19 cellular contexts compared by ENCODE assay signal in the genomic region with DNA sequence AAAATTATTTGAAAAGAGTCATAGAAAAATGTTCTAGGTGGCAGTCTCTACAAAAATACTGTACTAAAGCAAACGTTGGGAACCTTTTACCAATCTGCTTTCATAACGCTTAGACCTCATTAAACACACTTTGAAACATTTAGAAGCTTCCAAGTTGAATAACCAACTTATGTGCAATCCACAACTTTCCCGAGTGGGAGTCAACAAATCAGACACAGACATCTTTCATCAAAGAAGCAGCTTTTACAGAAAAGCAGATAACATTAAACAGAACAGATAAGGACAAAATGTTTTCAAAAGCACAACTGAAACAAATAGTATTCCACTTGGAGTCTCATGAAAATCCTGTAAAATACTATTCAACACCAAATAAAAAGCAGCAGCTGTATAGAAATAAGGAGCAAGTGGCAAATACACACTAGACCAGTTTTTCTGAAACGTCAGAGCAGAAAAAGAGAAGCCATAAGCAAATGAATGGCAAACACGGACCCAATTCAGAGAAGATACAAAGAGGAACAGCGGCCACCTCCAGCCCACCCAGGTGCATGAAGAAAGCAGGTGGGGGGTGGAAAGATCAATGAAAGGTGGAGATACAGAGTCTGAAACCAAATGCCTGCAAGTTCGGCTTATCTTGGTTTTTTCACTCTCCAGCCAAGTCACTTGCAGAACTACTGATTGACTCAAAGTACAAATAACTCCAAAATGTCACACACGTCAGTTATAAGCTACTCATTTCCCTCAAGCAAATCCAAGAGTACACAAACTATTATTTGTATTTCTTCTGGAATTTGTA. TPM values are rescaled to one million over a fixed set of nuclear protein-coding genes. Genes with fewer than 3 reads are reported as not detected.
A peak's percentile ranks its signal among the peaks of the same experiment; 100 is the strongest.
DNase-seq lines count a peak whose midpoint lies in the region; FAIRE-seq and TF ChIP-seq lines count a peak whose summit lies in the region.
"Had no signal": no experiment of that assay in that cellular context is flagged by ENCODE, and none has a peak within 500 bp of the region (broad histone marks: within the 10 kb centered on the region; RNA-seq: fewer than 3 reads in every experiment).

No MANE protein-coding gene starts in this region.

- H3K27me3 Mint-ChIP-seq in Caco-2 (ENCODE audit: insufficient read depth, unreplicated experiment) (no peaks in the 10 kb centered on the region), neural progenitor cell (ENCODE audit: insufficient read depth, low read depth) (no peaks in the 10 kb centered on the region)
- H3K27me3 Mint-ChIP-seq in activated T-helper 2 cell treated with anti-CD3 and anti-CD28 coated beads, Interferon-gamma antibody, Interleukin-2, Interleukin-4, amounts not matched to agents 10 μg/mL and 5 μg/mL and 100 μg/mL, durations not matched to agents 14 hours and 24 hours and 36 hours (ENCODE audit: low read depth) = no peaks in the 10 kb centered on the region
- H3K27me3 Mint-ChIP-seq: CD4-positive, CD25-positive, alpha-beta regulatory T cell had no signal

- H3F3A ChIP-seq in neural progenitor cell (ENCODE audit: low read depth) = peaks cover 3% of the 10 kb centered on the region

- H3K27me3 ChIP-seq in Caco-2 (replicated peaks; ENCODE audit: control insufficient read depth, insufficient read depth, low read length) (no peaks in the 10 kb centered on the region), neural progenitor cell (no peaks in the 10 kb centered on the region)
- H3K27me3 ChIP-seq: ascending aorta, suprapubic skin had no signal

- no peak overlapping the region for H2AFZ ChIP-seq in neural progenitor cell (replicated peaks)

- H3K27ac ChIP-seq in neural progenitor cell = no peak overlapping the region
- H3K27ac ChIP-seq: ascending aorta, suprapubic skin had no signal

- TF ChIP-seq CTCF in Caco-2 (IDR thresholded peaks at IDR 0.05; ENCODE audit: insufficient read depth in 1 of 2, low read depth in 1 of 2, low read length in 1 of 2, severe bottlenecking in 1 of 2, unreplicated experiment in 1 of 2) (no peak), fibroblast of villous mesenchyme (IDR thresholded peaks at IDR 0.05; ENCODE audit: insufficient read depth, low read depth, low read length) (no peak), neural progenitor cell (IDR thresholded peaks at IDR 0.05) (no peak)

- no peaks in the 10 kb centered on the region for H4K20me1 ChIP-seq in neural progenitor cell (ENCODE audit: low read depth)

- intact Hi-C loops in Caco-2 (cut with micrococcal nuclease; ENCODE audit: unreplicated experiment) = no loop called here
- intact Hi-C loops in activated T-helper 2 cell treated with anti-CD3 and anti-CD28 coated beads, Interferon-gamma antibody, Interleukin-2, Interleukin-4, amounts not matched to agents 10 μg/mL and 5 μg/mL and 100 μg/mL, durations not matched to agents 14 hours and 24 hours and 36 hours (cut with micrococcal nuclease) = no loop called here

- peak; percentile 53 to 66 for DNase-seq in Caco-2
- DNase-seq in OCI-M1 (lab: John Stamatoyannopoulos, UW) = peak; percentile 36
- peak; percentile 59 for DNase-seq in fibroblast of villous mesenchyme (ENCODE audit: low read depth)
- peak; percentile 26 for DNase-seq in neural progenitor cell (ENCODE audit: low spot score)
- no peak for DNase-seq in GM19239 (ENCODE audit: insufficient read length, low spot score)
- no peak for DNase-seq in activated T-helper 2 cell treated with anti-CD3 and anti-CD28 coated beads, Interferon-gamma antibody, Interleukin-2, Interleukin-4, amounts not matched to agents 10 μg/mL and 5 μg/mL and 100 μg/mL, durations not matched to agents 14 hours and 24 hours and 36 hours (ENCODE audit: low spot score)
- no peak for DNase-seq in DMS114 treated with DMSO at 0.1 percent for 48 hours (lab: John Stamatoyannopoulos, UW; ENCODE audit: unreplicated experiment)
- DNase-seq in NCI-H1417 treated with DMSO at 0.1 percent for 48 hours (lab: John Stamatoyannopoulos, UW) = no peak
- DNase-seq: activated CD4-positive, alpha-beta T cell treated with anti-CD3 and anti-CD28 coated beads, Interleukin-2, amount 50 U/mL, for 4 hours; activated naive CD4-positive, alpha-beta T cell treated with anti-CD3 and anti-CD28 coated beads for 36 hours; CD4-positive, CD25-positive, alpha-beta regulatory T cell; DMS79; kidney; NCI-H526; SHP77 treated with DMSO at 0.1 percent for 48 hours; stimulated activated CD4-positive, alpha-beta T cell treated with anti-CD3 and anti-CD28 coated beads, Interleukin-12 subunit alpha, Interleukin-12 subunit beta, amount 100 ng/mL, for 4 hours had no signal

- no peaks in the 10 kb centered on the region; the same call in 1 of the 2 replicates for H3K36me3 ChIP-seq in Caco-2 (ENCODE audit: control insufficient read depth, insufficient read depth, low read length)
- no peaks in the 10 kb centered on the region for H3K36me3 ChIP-seq in neural progenitor cell

- no peak overlapping the region for H3K9ac ChIP-seq in neural progenitor cell

- H3K4me2 ChIP-seq in neural progenitor cell = no peak overlapping the region

- H3K4me1 Mint-ChIP-seq in Caco-2 (ENCODE audit: low read depth, unreplicated experiment) = peaks cover 14% of the 10 kb centered on the region
- H3K4me1 Mint-ChIP-seq in neural progenitor cell = no peaks in the 10 kb centered on the region
- H3K4me1 Mint-ChIP-seq in activated T-helper 2 cell treated with anti-CD3 and anti-CD28 coated beads, Interferon-gamma antibody, Interleukin-2, Interleukin-4, amounts not matched to agents 10 μg/mL and 5 μg/mL and 100 μg/mL, durations not matched to agents 14 hours and 24 hours and 36 hours (ENCODE audit: low read depth) = no peaks in the 10 kb centered on the region

- H3K36me3 Mint-ChIP-seq in Caco-2 (ENCODE audit: insufficient read depth, unreplicated experiment) (peaks cover 51% of the 10 kb centered on the region), neural progenitor cell (peaks cover 13% of the 10 kb centered on the region)
- H3K36me3 Mint-ChIP-seq in activated T-helper 2 cell treated with anti-CD3 and anti-CD28 coated beads, Interferon-gamma antibody, Interleukin-2, Interleukin-4, amounts not matched to agents 10 μg/mL and 5 μg/mL and 100 μg/mL, durations not matched to agents 14 hours and 24 hours and 36 hours (ENCODE audit: low read depth) = peaks cover 24% of the 10 kb centered on the region

- POLR2A ChIA-PET in Caco-2 (lab: Charles Lee) = interaction anchor here (0.6 to 1.9 kb wide), 4 partner anchors 18 to 104 kb away, joined by 3 to 10 read pairs (median 4); a partner anchor contains a TSS

- H3K4me3 ChIP-seq in Caco-2 (ENCODE audit: low read depth, low read length) = no peak overlapping the region
- no peak overlapping the region for H3K4me3 ChIP-seq in fibroblast of villous mesenchyme (ENCODE audit: low read depth, low read length)
- no peak overlapping the region for H3K4me3 ChIP-seq in neural progenitor cell
- H3K4me3 ChIP-seq: ascending aorta, suprapubic skin had no signal

- H3K9me3 ChIP-seq in Caco-2 = no peaks in the 10 kb centered on the region
- H3K9me3 ChIP-seq in neural progenitor cell (ENCODE audit: low read depth) = no peaks in the 10 kb centered on the region
- H3K9me3 ChIP-seq: ascending aorta, suprapubic skin had no signal

- CTCF ChIA-PET in Caco-2 (lab: Charles Lee) = interaction anchor here (0.9 to 2.1 kb wide), 5 partner anchors 14 to 54 kb away, joined by 3 to 7 read pairs (median 3); a partner anchor contains a TSS

- H3K4me3 Mint-ChIP-seq in Caco-2 (ENCODE audit: unreplicated experiment) = peak overlapping the region; percentile 54
- no peak overlapping the region for H3K4me3 Mint-ChIP-seq in neural progenitor cell
- H3K4me3 Mint-ChIP-seq in activated T-helper 2 cell treated with anti-CD3 and anti-CD28 coated beads, Interferon-gamma antibody, Interleukin-2, Interleukin-4, amounts not matched to agents 10 μg/mL and 5 μg/mL and 100 μg/mL, durations not matched to agents 14 hours and 24 hours and 36 hours (ENCODE audit: low read depth) = no peak overlapping the region
- H3K4me3 Mint-ChIP-seq: activated naive CD4-positive, alpha-beta T cell treated with anti-CD3 and anti-CD28 coated beads for 36 hours; CD4-positive, CD25-positive, alpha-beta regulatory T cell; nephron had no signal

- no peak for FAIRE-seq in GM19239 (lab: Jason Lieb, UNC)
- FAIRE-seq: kidney had no signal

- H3K4me1 ChIP-seq in Caco-2 (peaks cover 26% of the 10 kb centered on the region), neural progenitor cell (peaks cover 7% of the 10 kb centered on the region)
- H3K4me1 ChIP-seq: ascending aorta had no signal

- H3K9me3 Mint-ChIP-seq in Caco-2 (ENCODE audit: unreplicated experiment) (no peaks in the 10 kb centered on the region), neural progenitor cell (no peaks in the 10 kb centered on the region)
- no peaks in the 10 kb centered on the region for H3K9me3 Mint-ChIP-seq in activated T-helper 2 cell treated with anti-CD3 and anti-CD28 coated beads, Interferon-gamma antibody, Interleukin-2, Interleukin-4, amounts not matched to agents 10 μg/mL and 5 μg/mL and 100 μg/mL, durations not matched to agents 14 hours and 24 hours and 36 hours
- H3K9me3 Mint-ChIP-seq: activated naive CD4-positive, alpha-beta T cell treated with anti-CD3 and anti-CD28 coated beads for 36 hours; CD4-positive, CD25-positive, alpha-beta regulatory T cell; nephron had no signal

- no peaks in the 10 kb centered on the region for H3K79me2 ChIP-seq in neural progenitor cell (ENCODE audit: low read depth)

- BruUV-seq in Caco-2 (replicated peaks; lab: Mats Ljungman, UMichigan) = TSS peak; percentile 16

- H3K27ac Mint-ChIP-seq in Caco-2 (ENCODE audit: unreplicated experiment) (peak overlapping the region; percentile 53), neural progenitor cell (no peak overlapping the region)
- no peak overlapping the region for H3K27ac Mint-ChIP-seq in activated T-helper 2 cell treated with anti-CD3 and anti-CD28 coated beads, Interferon-gamma antibody, Interleukin-2, Interleukin-4, amounts not matched to agents 10 μg/mL and 5 μg/mL and 100 μg/mL, durations not matched to agents 14 hours and 24 hours and 36 hours
- H3K27ac Mint-ChIP-seq: activated naive CD4-positive, alpha-beta T cell treated with anti-CD3 and anti-CD28 coated beads for 36 hours; CD4-positive, CD25-positive, alpha-beta regulatory T cell had no signal

RNA-seq across cellular contexts. Expression of a gene that starts 18.4 kb away (rescaled TPM):
- total RNA-seq in Caco-2 (2022) = 13.9 and 14.1 TPM in 2 replicates
- 15.5 and 16.0 TPM in 2 replicates for total RNA-seq in fibroblast of villous mesenchyme
- total RNA-seq in neural progenitor cell (ENCODE audit: low replicate concordance) = 11.2 and 31.4 TPM in 2 replicates
- total RNA-seq in activated T-helper 2 cell treated with anti-CD3 and anti-CD28 coated beads, Interferon-gamma antibody, Interleukin-2, Interleukin-4, amounts not matched to agents 10 μg/mL and 5 μg/mL and 100 μg/mL, durations not matched to agents 14 hours and 24 hours and 36 hours = 15.0 and 17.6 TPM in 2 replicates

RNA-seq across cellular contexts. Expression of a gene that starts 19.7 kb away (rescaled TPM):
- total RNA-seq in Caco-2 (2022) (43.7 and 48.3 TPM in 2 replicates), fibroblast of villous mesenchyme (64.4 and 79.9 TPM in 2 replicates), neural progenitor cell (ENCODE audit: low replicate concordance) (9.7 and 12.2 TPM in 2 replicates)
- total RNA-seq in activated T-helper 2 cell treated with anti-CD3 and anti-CD28 coated beads, Interferon-gamma antibody, Interleukin-2, Interleukin-4, amounts not matched to agents 10 μg/mL and 5 μg/mL and 100 μg/mL, durations not matched to agents 14 hours and 24 hours and 36 hours = 29.4 and 30.6 TPM in 2 replicates

RNA-seq across cellular contexts. Expression of a gene that starts 19.8 kb away (rescaled TPM):
- total RNA-seq in Caco-2 (2022) (19.1 and 20.3 TPM in 2 replicates), fibroblast of villous mesenchyme (16.8 and 24.2 TPM in 2 replicates), neural progenitor cell (ENCODE audit: low replicate concordance) (5.9 and 9.4 TPM in 2 replicates)
- 11.4 and 13.4 TPM in 2 replicates for total RNA-seq in activated T-helper 2 cell treated with anti-CD3 and anti-CD28 coated beads, Interferon-gamma antibody, Interleukin-2, Interleukin-4, amounts not matched to agents 10 μg/mL and 5 μg/mL and 100 μg/mL, durations not matched to agents 14 hours and 24 hours and 36 hours

RNA-seq across cellular contexts. Expression of a gene that starts 41.4 kb away (rescaled TPM):
- total RNA-seq in Caco-2 (2022) = 5.2 and 6.8 TPM in 2 replicates
- total RNA-seq in fibroblast of villous mesenchyme = 0.64 and 2.2 TPM in 2 replicates
- 3.0 and 6.8 TPM in 2 replicates for total RNA-seq in neural progenitor cell (ENCODE audit: low replicate concordance)
- 6.9 and 7.4 TPM in 2 replicates for total RNA-seq in activated T-helper 2 cell treated with anti-CD3 and anti-CD28 coated beads, Interferon-gamma antibody, Interleukin-2, Interleukin-4, amounts not matched to agents 10 μg/mL and 5 μg/mL and 100 μg/mL, durations not matched to agents 14 hours and 24 hours and 36 hours

RNA-seq across cellular contexts. Expression of a gene that starts 54.6 kb away (rescaled TPM):
- total RNA-seq in Caco-2 (2022) = 157 and 163 TPM in 2 replicates
- total RNA-seq in fibroblast of villous mesenchyme = 33.7 and 45.1 TPM in 2 replicates
- 26.8 and 57.4 TPM in 2 replicates for total RNA-seq in neural progenitor cell (ENCODE audit: low replicate concordance)
- total RNA-seq in activated T-helper 2 cell treated with anti-CD3 and anti-CD28 coated beads, Interferon-gamma antibody, Interleukin-2, Interleukin-4, amounts not matched to agents 10 μg/mL and 5 μg/mL and 100 μg/mL, durations not matched to agents 14 hours and 24 hours and 36 hours = 127 and 139 TPM in 2 replicates

Comparison
In these comparisons a context has a peak if more than half of its experiments do, and no peak if none do; other contexts are left out.
1. DNase-seq: peak in Caco-2 (2 of 2), OCI-M1 (single experiment), fibroblast of villous mesenchyme (single experiment) and neural progenitor cell (single experiment); none in GM19239 (single experiment), activated T-helper 2 cell treated with anti-CD3 and anti-CD28 coated beads, Interferon-gamma antibody, Interleukin-2, Interleukin-4, amounts not matched to agents 10 μg/mL and 5 μg/mL and 100 μg/mL, durations not matched to agents 14 hours and 24 hours and 36 hours (single experiment), DMS114 treated with DMSO at 0.1 percent for 48 hours (single experiment) and NCI-H1417 treated with DMSO at 0.1 percent for 48 hours (single experiment).